Comparison of ENCODE assay signal across 11 cellular contexts in the genomic region with DNA sequence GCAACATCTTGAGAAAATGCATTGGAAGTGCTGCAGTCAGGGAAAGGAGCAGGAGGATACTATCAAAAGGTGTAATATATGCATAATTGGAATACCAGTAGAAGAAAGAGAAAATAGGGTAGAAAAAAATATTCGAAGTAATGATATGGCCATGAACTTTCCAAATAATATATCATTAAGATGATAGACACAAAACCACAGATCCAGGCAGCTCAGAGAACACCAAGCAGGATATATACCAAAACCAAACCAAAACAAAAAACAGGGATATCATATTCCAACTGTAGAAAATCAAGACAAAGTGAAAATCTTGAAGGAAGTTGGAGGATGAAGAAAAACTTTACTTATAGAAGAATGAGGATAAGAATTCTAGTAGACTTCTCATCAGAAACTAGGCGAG. TPM values are rescaled to one million over a fixed set of nuclear protein-coding genes. Genes with fewer than 3 reads are reported as not detected.
"Had no signal": no experiment of that assay in that cellular context is flagged by ENCODE, and none has a peak within 500 bp of the region (broad histone marks: within the 10 kb centered on the region; RNA-seq: fewer than 3 reads in every experiment).

No MANE protein-coding gene starts in this region.

- H3K4me3 ChIP-seq: GM23248, GM23338, HAP-1 had no signal

- H3K4me3 Mint-ChIP-seq: GM23338, H9, HFFc6 had no signal

- H3K9me3 ChIP-seq: HAP-1 had no signal

- ATAC-seq: GM23338, HCT116 had no signal

- FAIRE-seq: H1, H54 had no signal

- H3K9ac ChIP-seq: GM23248 had no signal

- H3K4me2 ChIP-seq: GM23338 had no signal

- H3K4me1 Mint-ChIP-seq: GM23338, H9 had no signal

- H3K9me3 Mint-ChIP-seq: GM23338, H9, HFFc6 had no signal

- DNase-seq: GM23248, GOT3, H7, H9, HCEC 1CT, HFFc6 had no signal

- H2AFZ ChIP-seq: GM23248, GM23338 had no signal

- H3K27ac ChIP-seq: GM23248 had no signal

- H3K27ac Mint-ChIP-seq: GM23338, H9, HFFc6 had no signal

- H3K36me3 ChIP-seq: HAP-1 had no signal

RNA-seq across cellular contexts. Expression of gene PCYT1B, which starts 36.9 kb away (rescaled TPM):
- total RNA-seq: GM23248, HFFc6 had no signal
- polyA plus RNA-seq: GM23248 had no signal
